In the genomic region with DNA sequence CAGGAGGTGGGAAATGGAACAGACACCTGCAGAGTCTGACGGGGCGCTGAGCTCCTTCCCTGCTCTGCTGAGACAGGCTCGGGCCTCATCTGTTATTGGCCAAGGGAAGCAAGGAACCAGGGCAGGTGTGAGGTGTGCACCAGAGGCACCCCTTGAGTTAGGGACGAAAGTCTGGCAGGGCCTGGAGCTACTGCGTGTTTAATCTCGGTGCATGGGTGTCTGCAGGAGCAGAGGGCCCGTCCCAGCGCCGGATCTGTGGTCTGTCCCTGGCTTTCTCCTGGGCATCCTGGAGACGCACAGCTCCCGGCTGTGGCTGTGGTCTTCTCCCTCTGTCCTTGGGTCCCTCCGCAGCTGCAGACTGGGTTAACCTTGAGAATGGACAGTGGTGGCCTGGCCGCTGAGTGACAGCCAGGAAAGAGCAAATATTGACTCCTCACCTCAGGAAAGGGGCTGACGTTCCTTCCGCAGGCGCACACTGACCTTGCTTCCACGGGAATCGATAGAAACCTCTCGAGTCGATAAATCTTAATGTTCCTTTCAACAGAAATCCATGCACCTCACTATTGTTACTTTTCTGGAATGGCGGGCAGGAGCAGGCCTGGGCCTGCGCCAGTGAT, we compare ENCODE assay signal across 18 cellular contexts.
A peak's percentile ranks its signal among the peaks of the same experiment; 100 is the strongest.
DNase-seq lines count a peak whose midpoint lies in the region; ATAC-seq, FAIRE-seq and TF ChIP-seq lines count a peak whose summit lies in the region.
"Had no signal": no experiment of that assay in that cellular context is flagged by ENCODE, and none has a peak within 500 bp of the region (broad histone marks: within the 10 kb centered on the region; RNA-seq: fewer than 3 reads in every experiment).

No MANE protein-coding gene starts in this region.

- no peak overlapping the region for H3K27ac ChIP-seq in kidney (ENCODE audit: low read depth in 2 of 2, low read length in 2 of 2)
- H3K27ac ChIP-seq in neuronal stem cell (replicated peaks; ENCODE audit: low read length), result no peak overlapping the region
- H3K27ac ChIP-seq in spleen, result no peak overlapping the region

- no peaks in the 10 kb centered on the region for H3K4me1 Mint-ChIP-seq in chondrocyte (ENCODE audit: low read depth)
- no peaks in the 10 kb centered on the region for H3K4me1 Mint-ChIP-seq in activated naive CD8-positive, alpha-beta T cell treated with anti-CD3 and anti-CD28 coated beads, Interleukin-2, amount 50 U/mL, for 24 hours
- H3K4me1 Mint-ChIP-seq: CD14-positive monocyte had no signal

- H3K4me1 ChIP-seq in kidney (ENCODE audit: control insufficient read depth in 1 of 2, insufficient read depth in 1 of 2, low read depth in 1 of 2, low read length in 2 of 2) (no peaks in the 10 kb centered on the region), neuronal stem cell (ENCODE audit: control insufficient read depth in 2 of 2, insufficient read depth in 1 of 2, low read depth in 1 of 2, low read length in 2 of 2) (no peaks in the 10 kb centered on the region), spleen (no peaks in the 10 kb centered on the region)

- H2BK5ac ChIP-seq in neuronal stem cell (ENCODE audit: low read length), result no peak overlapping the region

- no peaks in the 10 kb centered on the region for H3K9me3 ChIP-seq in kidney (ENCODE audit: control insufficient read depth in 1 of 2, low read length in 2 of 2)
- H3K9me3 ChIP-seq in neuronal stem cell (replicated peaks in 1 of 2; ENCODE audit: control insufficient read depth in 2 of 2, insufficient read depth in 1 of 2, low read depth in 1 of 2, low read length in 2 of 2), result no peaks in the 10 kb centered on the region
- H3K9me3 ChIP-seq in spleen, result no peaks in the 10 kb centered on the region

- no peaks in the 10 kb centered on the region for H3K36me3 ChIP-seq in kidney (ENCODE audit: control insufficient read depth in 1 of 2, insufficient read depth in 2 of 2, low read length in 2 of 2)
- H3K36me3 ChIP-seq in neuronal stem cell (replicated peaks in 1 of 2; ENCODE audit: control insufficient read depth in 2 of 2, insufficient read depth in 2 of 2, low read length in 2 of 2), result no peaks in the 10 kb centered on the region
- no peaks in the 10 kb centered on the region for H3K36me3 ChIP-seq in spleen

- no peak overlapping the region for H3K27ac Mint-ChIP-seq in chondrocyte (ENCODE audit: unreplicated experiment)
- no peak overlapping the region for H3K27ac Mint-ChIP-seq in activated naive CD8-positive, alpha-beta T cell treated with anti-CD3 and anti-CD28 coated beads, Interleukin-2, amount 50 U/mL, for 24 hours
- H3K27ac Mint-ChIP-seq: CD14-positive monocyte; CD4-positive, alpha-beta memory T cell; HFFc6 had no signal

- DNase-seq in chondrocyte (ENCODE audit: low spot score), result peak; percentile 75
- peak; percentile 41 for DNase-seq in kidney
- DNase-seq in neuronal stem cell (ENCODE audit: low spot score), result no peak
- DNase-seq in spleen, result peak; percentile 48
- no peak for DNase-seq in activated naive CD8-positive, alpha-beta T cell treated with anti-CD3 and anti-CD28 coated beads, Interleukin-2, amount 50 U/mL, for 24 hours
- DNase-seq in NCI-H82 (lab: John Stamatoyannopoulos, UW), result no peak
- DNase-seq in stimulated activated CD4-positive, alpha-beta T cell treated with anti-CD3 and anti-CD28 coated beads, Interleukin-4, amount 100 ng/mL, for 4 hours, result no peak
- DNase-seq: AML-193; Calu3; CD4-positive, alpha-beta memory T cell; DMS79 treated with DMSO at 0.1 percent for 48 hours; GF-D8; GOT3; H7; HFFc6 had no signal

- intact Hi-C loops in kidney (cut with DNase I), result no loop called here
- intact Hi-C loops in spleen (cut with DNase I; ENCODE audit: low total_unique reads), result no loop called here

- no peak for ATAC-seq in activated naive CD8-positive, alpha-beta T cell treated with anti-CD3 and anti-CD28 coated beads, Interleukin-2, amount 50 U/mL, for 24 hours
- ATAC-seq: HCT116 had no signal

- H3K18ac ChIP-seq in neuronal stem cell (ENCODE audit: low read length), result no peak overlapping the region

- H4K91ac ChIP-seq in neuronal stem cell (ENCODE audit: low read depth, low read length, poor library complexity), result no peak overlapping the region

- H2BK120ac ChIP-seq in neuronal stem cell (ENCODE audit: low read depth, low read length), result peak overlapping the region; percentile 41

- no peak overlapping the region for H2BK15ac ChIP-seq in neuronal stem cell (ENCODE audit: low read length)

- no CpG with 5 or more reads among the region's 22 CpGs for WGBS in neuronal stem cell (ENCODE audit: extremely low coverage in 2 of 2, insufficient read length in 2 of 2, insufficient replicate concordance in 1 of 2), 2 donors
- WGBS in spleen, 5 donors, result 76 to 86% (median 81%) methylated on average over 19 to 22 of the region's 22 CpGs

- H2BK12ac ChIP-seq in neuronal stem cell (ENCODE audit: low read length), result no peak overlapping the region

- H3K4ac ChIP-seq in neuronal stem cell (ENCODE audit: low read length), result no peak overlapping the region

- H3K23ac ChIP-seq in neuronal stem cell (ENCODE audit: low read depth, low read length, poor library complexity), result no peak overlapping the region

- H4K8ac ChIP-seq in neuronal stem cell (ENCODE audit: low read depth, low read length), result no peak overlapping the region

- no peaks in the 10 kb centered on the region for H3K27me3 ChIP-seq in neuronal stem cell (ENCODE audit: control insufficient read depth in 3 of 3, insufficient read depth in 3 of 3, low read depth in 1 of 3, low read length in 3 of 3)
- peaks cover 0 to 36% (median 0%) of the 10 kb centered on the region in 7 donors for H3K27me3 ChIP-seq in spleen (replicated peaks in 1 of 7)

- H3K4me3 ChIP-seq in kidney (ENCODE audit: low read length in 2 of 2) (no peak overlapping the region), neuronal stem cell (ENCODE audit: low read length in 2 of 2) (no peak overlapping the region), spleen (no peak overlapping the region)

- H3K14ac ChIP-seq in neuronal stem cell (ENCODE audit: low read length), result no peak overlapping the region

- TF ChIP-seq CTCF in chondrocyte (IDR thresholded peaks at IDR 0.05) (no peak), kidney (IDR thresholded peaks at IDR 0.05; ENCODE audit: borderline replicate concordance, extremely low read depth, insufficient read depth) (no peak), spleen (IDR thresholded peaks at IDR 0.05 in 8 of 11, conservative IDR thresholded peaks at IDR 0.05 in 3 of 11) (no peak)

- no peak overlapping the region for H3K4me2 ChIP-seq in neuronal stem cell (ENCODE audit: insufficient read depth, low read length, poor library complexity, severe bottlenecking)

- peaks cover 5% of the 10 kb centered on the region for H3K27me3 Mint-ChIP-seq in chondrocyte (ENCODE audit: low read depth)
- H3K27me3 Mint-ChIP-seq in activated naive CD8-positive, alpha-beta T cell treated with anti-CD3 and anti-CD28 coated beads, Interleukin-2, amount 50 U/mL, for 24 hours, result peaks cover 7% of the 10 kb centered on the region

- H3K79me1 ChIP-seq in neuronal stem cell (ENCODE audit: low read depth, low read length), result no peaks in the 10 kb centered on the region

- H3K4me3 Mint-ChIP-seq in chondrocyte (ENCODE audit: unreplicated experiment), result no peak overlapping the region
- no peak overlapping the region for H3K4me3 Mint-ChIP-seq in activated naive CD8-positive, alpha-beta T cell treated with anti-CD3 and anti-CD28 coated beads, Interleukin-2, amount 50 U/mL, for 24 hours
- H3K4me3 Mint-ChIP-seq: CD14-positive monocyte; CD4-positive, alpha-beta memory T cell; HFFc6 had no signal

- no peak overlapping the region for H2AFZ ChIP-seq in neuronal stem cell (ENCODE audit: low read length)

- H3K9me3 Mint-ChIP-seq in chondrocyte (ENCODE audit: low read depth), result peaks cover 12% of the 10 kb centered on the region
- no peaks in the 10 kb centered on the region for H3K9me3 Mint-ChIP-seq in activated naive CD8-positive, alpha-beta T cell treated with anti-CD3 and anti-CD28 coated beads, Interleukin-2, amount 50 U/mL, for 24 hours

- H3K9ac ChIP-seq in kidney (ENCODE audit: low read length in 2 of 2) (no peak overlapping the region), neuronal stem cell (ENCODE audit: low read depth, low read length, poor library complexity) (no peak overlapping the region)

- no peak for TF ChIP-seq POLR2A in spleen (IDR thresholded peaks at IDR 0.05)

- FAIRE-seq in kidney (lab: Jason Lieb, UNC), result no peak
- FAIRE-seq: A204.1 had no signal

- H3K36me3 Mint-ChIP-seq in chondrocyte (ENCODE audit: low read depth), result peaks cover 2% of the 10 kb centered on the region
- H3K36me3 Mint-ChIP-seq in activated naive CD8-positive, alpha-beta T cell treated with anti-CD3 and anti-CD28 coated beads, Interleukin-2, amount 50 U/mL, for 24 hours (ENCODE audit: low read depth), result no peaks in the 10 kb centered on the region
- H3K36me3 Mint-ChIP-seq: CD14-positive monocyte; CD4-positive, alpha-beta memory T cell had no signal

- H2AK5ac ChIP-seq in neuronal stem cell (ENCODE audit: low read depth, low read length), result no peak overlapping the region

Comparison
In these comparisons a context has a peak if more than half of its experiments do, and no peak if none do; other contexts are left out.
1. DNase-seq: peak in chondrocyte (single experiment), kidney (single experiment) and spleen (single experiment); none in neuronal stem cell (single experiment), activated naive CD8-positive, alpha-beta T cell treated with anti-CD3 and anti-CD28 coated beads, Interleukin-2, amount 50 U/mL, for 24 hours (single experiment), NCI-H82 (single experiment) and stimulated activated CD4-positive, alpha-beta T cell treated with anti-CD3 and anti-CD28 coated beads, Interleukin-4, amount 100 ng/mL, for 4 hours (0 of 2).